Comparison of ENCODE assay signal across 16 cellular contexts in the genomic region with DNA sequence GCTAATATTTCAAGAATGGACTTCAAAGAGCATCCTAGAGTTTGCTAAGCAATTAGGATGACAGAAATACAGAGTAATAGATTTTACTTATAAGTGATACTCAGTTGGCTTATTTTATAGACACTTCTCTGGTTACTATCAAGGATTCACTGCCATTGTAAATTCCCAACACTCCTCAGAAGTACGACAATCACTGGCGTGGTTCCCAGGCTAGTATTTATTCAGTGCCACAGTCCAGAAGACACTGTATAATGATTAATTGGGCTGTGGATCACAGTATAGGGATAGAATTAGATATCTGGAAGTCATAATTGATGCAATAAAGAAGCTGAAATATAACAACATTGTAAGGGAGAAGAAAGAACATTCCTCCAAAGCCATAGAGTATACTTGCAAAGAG. TPM values are rescaled to one million over a fixed set of nuclear protein-coding genes. Genes with fewer than 3 reads are reported as not detected.
DNase-seq lines count a peak whose midpoint lies in the region; ATAC-seq, FAIRE-seq and TF ChIP-seq lines count a peak whose summit lies in the region.
"Had no signal": no experiment of that assay in that cellular context is flagged by ENCODE, and none has a peak within 500 bp of the region (broad histone marks: within the 10 kb centered on the region; RNA-seq: fewer than 3 reads in every experiment).

No MANE protein-coding gene starts in this region.

- intact Hi-C loops in CD14-positive monocyte (cut with micrococcal nuclease), result no loop called here

- DNase-seq in DMS79 treated with DMSO at 0.1 percent for 48 hours (lab: John Stamatoyannopoulos, UW) (peak; percentile 19), NCI-H446 (lab: John Stamatoyannopoulos, UW) (peak; percentile 4 to 35), endodermal cell (no peak), pons (ENCODE audit: low spot score) (peak; percentile 63), H54 (ENCODE audit: insufficient read length, low spot score) (no peak), NCI-H524 treated with DMSO at 0.1 percent for 48 hours (lab: John Stamatoyannopoulos, UW) (no peak), CD14-positive monocyte (ENCODE audit: low spot score) (no peak)
- DNase-seq: activated CD4-positive, alpha-beta T cell treated with anti-CD3 and anti-CD28 coated beads, Interleukin-2, amount 10 ng/mL, durations not matched to agents 24 days and 14 days; activated naive CD4-positive, alpha-beta T cell treated with anti-CD3 and anti-CD28 coated beads, Interleukin-2, amount 50 U/mL, for 16 hours; kidney; NCI-H1092 treated with DMSO at 0.1 percent for 48 hours; stimulated activated CD4-positive, alpha-beta T cell treated with anti-CD3 and anti-CD28 coated beads, Interleukin-4, amount 100 ng/mL, for 4 hours had no signal

- no peak overlapping the region for H3K4me3 Mint-ChIP-seq in endodermal cell
- H3K4me3 Mint-ChIP-seq in CD14-positive monocyte, result no peak overlapping the region
- H3K4me3 Mint-ChIP-seq: activated CD4-positive, alpha-beta T cell treated with anti-CD3 and anti-CD28 coated beads, Interleukin-2, amount 10 ng/mL, durations not matched to agents 24 days and 14 days; B cell had no signal

- H3K4me1 Mint-ChIP-seq in endodermal cell, result peaks cover 6% of the 10 kb centered on the region
- peaks cover 5% of the 10 kb centered on the region for H3K4me1 Mint-ChIP-seq in CD14-positive monocyte

- no peak overlapping the region for H3K27ac ChIP-seq in endodermal cell (ENCODE audit: low read depth, low read length)
- H3K27ac ChIP-seq: skin epidermis, thoracic aorta had no signal

- no peaks in the 10 kb centered on the region for H3K4me1 ChIP-seq in endodermal cell (ENCODE audit: control insufficient read depth, insufficient read depth, low read length)

- peaks cover 39% of the 10 kb centered on the region for H3K9me3 ChIP-seq in endodermal cell (ENCODE audit: control insufficient read depth, low read length)
- H3K9me3 ChIP-seq: thoracic aorta had no signal

- peaks cover 18% of the 10 kb centered on the region for H3K9me3 Mint-ChIP-seq in endodermal cell
- peaks cover 0 to 4% (median 0%) of the 10 kb centered on the region in 7 donors for H3K9me3 Mint-ChIP-seq in CD14-positive monocyte

- H3K36me3 Mint-ChIP-seq in endodermal cell (ENCODE audit: low read depth), result peaks cover 79% of the 10 kb centered on the region
- peaks cover 15 to 16% of the 10 kb centered on the region in 2 donors for H3K36me3 Mint-ChIP-seq in CD14-positive monocyte

- H3K4me3 ChIP-seq in endodermal cell (ENCODE audit: low read length), result peak overlapping the region; percentile 71
- H3K4me3 ChIP-seq: skin epidermis, thoracic aorta had no signal

- no peak for TF ChIP-seq CTCF in endodermal cell (conservative IDR thresholded peaks at IDR 0.05)
- TF ChIP-seq CTCF in CD14-positive monocyte (IDR thresholded peaks at IDR 0.05), result no peak

- H3K27me3 Mint-ChIP-seq in endodermal cell (ENCODE audit: insufficient read depth), result no peaks in the 10 kb centered on the region
- H3K27me3 Mint-ChIP-seq in CD14-positive monocyte (ENCODE audit: low read depth in 3 of 3), result no peaks in the 10 kb centered on the region
- H3K27me3 Mint-ChIP-seq: activated CD4-positive, alpha-beta T cell treated with anti-CD3 and anti-CD28 coated beads, Interleukin-2, amount 10 ng/mL, durations not matched to agents 24 days and 14 days; B cell had no signal

- H3K27me3 ChIP-seq in endodermal cell (ENCODE audit: control insufficient read depth, insufficient read depth, low read length, poor library complexity, severe bottlenecking), result no peaks in the 10 kb centered on the region

- ATAC-seq in GM21515 (IDR thresholded peaks at IDR 0.05; ENCODE audit: unreplicated experiment), result no peak

- TF ChIP-seq POLR2A in H54 (IDR thresholded peaks at IDR 0.05; ENCODE audit: low read depth, low read length), result no peak

- peaks cover 96% of the 10 kb centered on the region for H3K36me3 ChIP-seq in endodermal cell (ENCODE audit: control insufficient read depth, insufficient read depth, low read length)
- H3K36me3 ChIP-seq: thoracic aorta had no signal

- H3K27ac Mint-ChIP-seq in endodermal cell, result no peak overlapping the region
- H3K27ac Mint-ChIP-seq in CD14-positive monocyte, result no peak overlapping the region
- H3K27ac Mint-ChIP-seq: activated CD4-positive, alpha-beta T cell treated with anti-CD3 and anti-CD28 coated beads, Interleukin-2, amount 10 ng/mL, durations not matched to agents 24 days and 14 days; B cell had no signal

- H3K9ac ChIP-seq in endodermal cell (ENCODE audit: extremely low read depth, low read length, poor library complexity, severe bottlenecking), result no peak overlapping the region

- 45% methylated on average over 2 of the region's 2 CpGs; no CpG with 5 or more reads in 1 of the 2 experiments for WGBS in endodermal cell (ENCODE audit: insufficient coverage in 1 of 2, insufficient read length in 1 of 2), 2 experiments

- FAIRE-seq in H54 (lab: Jason Lieb, UNC), result no peak
- FAIRE-seq: kidney had no signal

RNA-seq across cellular contexts. Expression of a gene that starts 15.7 kb away (rescaled TPM):
- 100 to 1,000 TPM in 1 of 2 donors, 10 to 100 TPM in 1; 77.8 to 141 TPM for total RNA-seq in endodermal cell
- 40.4 TPM for polyA plus RNA-seq in endodermal cell (2013, experiment 1 of 2)
- 49.8 TPM for polyA plus RNA-seq in endodermal cell (2013, experiment 2 of 2)
- 1 to 10 TPM; 4.8 to 8.1 TPM for polyA plus RNA-seq in CD14-positive monocyte

Comparison
In these comparisons a context has a peak if more than half of its experiments do, and no peak if none do; other contexts are left out.
1. DNase-seq: peak in DMS79 treated with DMSO at 0.1 percent for 48 hours (single experiment), NCI-H446 (2 of 2) and pons (single experiment); none in endodermal cell (single experiment), H54 (single experiment), NCI-H524 treated with DMSO at 0.1 percent for 48 hours (single experiment) and CD14-positive monocyte (single experiment).